In genomic region chr2:197191177-197191947, GRCh38 we compare ENCODE assay signal across 8 cellular contexts.
DNase-seq lines count a peak whose midpoint lies in the region; ATAC-seq, FAIRE-seq and TF ChIP-seq lines count a peak whose summit lies in the region.

No MANE protein-coding gene starts in this region.

- H3K27ac Mint-ChIP-seq in endothelial cell (ENCODE audit: unreplicated experiment) (no peak overlapping the region), nephron progenitor cell (no peak overlapping the region)

- peak; percentile 92 for FAIRE-seq in GM19239 (lab: Jason Lieb, UNC)

- H3K4me1 Mint-ChIP-seq in endothelial cell (ENCODE audit: unreplicated experiment) (no peaks in the 10 kb centered on the region), nephron progenitor cell (no peaks in the 10 kb centered on the region)

- H3K4me3 Mint-ChIP-seq in endothelial cell (ENCODE audit: unreplicated experiment) (no peak overlapping the region), nephron progenitor cell (no peak overlapping the region)

- peak; percentile 29 for DNase-seq in D341Med (ENCODE audit: low spot score)
- DNase-seq in GM19239 (ENCODE audit: insufficient read length, low spot score) = no peak
- DNase-seq in SKM-1 (lab: John Stamatoyannopoulos, UW; ENCODE audit: unreplicated experiment) = peak; percentile 48
- DNase-seq in endothelial cell (ENCODE audit: low spot score) = no peak
- no peak for DNase-seq in nephron progenitor cell
- no peak for DNase-seq in ecto neural progenitor cell (ENCODE audit: low spot score)

- H3K36me3 Mint-ChIP-seq in endothelial cell (ENCODE audit: low read depth, unreplicated experiment) (no peaks in the 10 kb centered on the region), nephron progenitor cell (ENCODE audit: low read depth) (no peaks in the 10 kb centered on the region)

- ATAC-seq in GM18867 (IDR thresholded peaks at IDR 0.05; ENCODE audit: unreplicated experiment) = no peak

- H3K27me3 Mint-ChIP-seq in endothelial cell (ENCODE audit: unreplicated experiment) = peaks cover 3% of the 10 kb centered on the region
- no peaks in the 10 kb centered on the region for H3K27me3 Mint-ChIP-seq in nephron progenitor cell (ENCODE audit: low read depth, poor library complexity)

- TF ChIP-seq CTCF in LNCAP (IDR thresholded peaks at IDR 0.05) = peak; percentile 64
- TF ChIP-seq CTCF in endothelial cell (IDR thresholded peaks at IDR 0.05; ENCODE audit: unreplicated experiment) = peak; percentile 87
- TF ChIP-seq CTCF in nephron progenitor cell (IDR thresholded peaks at IDR 0.05) = peak; percentile 75

- H3K9me3 Mint-ChIP-seq in endothelial cell (ENCODE audit: unreplicated experiment) (no peaks in the 10 kb centered on the region), nephron progenitor cell (no peaks in the 10 kb centered on the region)

Comparison
In these comparisons a context has a peak if more than half of its experiments do, and no peak if none do; other contexts are left out.
1. DNase-seq: peak in D341Med (single experiment) and SKM-1 (single experiment); none in GM19239 (single experiment), endothelial cell (single experiment), nephron progenitor cell (single experiment) and ecto neural progenitor cell (single experiment).
2. Peak in every context shown above with its lines, with median percentiles within 50 percentile points of each other: CTCF ChIP-seq.